30 cellular contexts compared by ENCODE assay signal in the genomic region with DNA sequence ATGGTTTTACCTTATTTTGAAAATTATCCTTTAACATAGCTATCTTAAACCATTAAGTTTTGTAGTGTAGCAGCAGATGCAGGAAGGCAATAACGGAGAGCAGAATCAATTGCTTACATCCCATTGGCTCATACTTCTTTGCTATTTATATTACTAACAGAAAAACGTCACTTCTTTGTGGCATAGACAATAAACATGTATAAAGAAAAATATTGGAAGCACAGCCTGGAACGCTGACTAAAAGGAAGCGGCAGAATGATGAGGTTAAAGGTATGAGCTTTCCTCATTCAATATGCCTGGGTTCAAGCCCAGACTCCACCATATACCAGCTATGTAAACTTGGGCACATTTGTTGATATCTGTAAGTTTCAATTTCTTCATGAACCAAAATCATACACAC. TPM values are rescaled to one million over a fixed set of nuclear protein-coding genes. Genes with fewer than 3 reads are reported as not detected.
"Had no signal": no experiment of that assay in that cellular context is flagged by ENCODE, and none has a peak within 500 bp of the region (broad histone marks: within the 10 kb centered on the region; RNA-seq: fewer than 3 reads in every experiment).

No MANE protein-coding gene starts in this region.

- H3K9me3 Mint-ChIP-seq: endodermal cell; immature natural killer cell; naive thymus-derived CD4-positive, alpha-beta T cell; nephron progenitor cell; stimulated activated effector memory CD8-positive, alpha-beta T cell treated with anti-CD3 and anti-CD28 coated beads, Interleukin-12 subunit alpha, Interleukin-12 subunit beta, amount 100 ng/mL, for 72 hours had no signal

- H3K9me3 ChIP-seq: esophagus squamous epithelium, ovary, psoas muscle, sigmoid colon, stomach, testis, tibial nerve, upper lobe of right lung, uterus had no signal

- FAIRE-seq: colon, endothelial cell of umbilical vein, frontal cortex had no signal

- H3K4me3 ChIP-seq: dorsolateral prefrontal cortex, esophagus squamous epithelium, lung, ovary, psoas muscle, sigmoid colon, stomach, testis, tibial nerve, upper lobe of right lung, uterus had no signal

- H3K4me3 Mint-ChIP-seq: endodermal cell; immature natural killer cell; naive thymus-derived CD4-positive, alpha-beta T cell; nephron progenitor cell; stimulated activated effector memory CD8-positive, alpha-beta T cell treated with anti-CD3 and anti-CD28 coated beads, Interleukin-12 subunit alpha, Interleukin-12 subunit beta, amount 100 ng/mL, for 72 hours had no signal

- H3K4me1 ChIP-seq: esophagus squamous epithelium, psoas muscle, stomach, uterus had no signal

- H3K36me3 ChIP-seq: esophagus squamous epithelium, ovary, sigmoid colon, stomach, tibial nerve, upper lobe of right lung, uterus had no signal

- DNase-seq: dorsolateral prefrontal cortex; effector CD4-positive, alpha-beta T cell; endodermal cell; erythroblast; esophagus squamous epithelium; hypothalamus; immature natural killer cell; islet precursor cell; midbrain; naive thymus-derived CD4-positive, alpha-beta T cell; nephron progenitor cell; occipital lobe; posterior cingulate gyrus; stimulated activated CD4-positive, alpha-beta T cell treated with anti-CD3 and anti-CD28 coated beads, Interleukin-2, amount 100 ng/mL, for 24 hours; stimulated activated CD4-positive, alpha-beta T cell treated with anti-CD3 and anti-CD28 coated beads, Interleukin-4, amount 100 ng/mL, for 24 hours; stimulated activated naive CD4-positive, alpha-beta T cell treated with Interleukin-2 at 50 U/mL for 16 hours; stomach; substantia nigra; upper lobe of right lung had no signal

- H3K27ac ChIP-seq: psoas muscle, testis, upper lobe of right lung had no signal

- H3K4me1 Mint-ChIP-seq: naive thymus-derived CD4-positive, alpha-beta T cell; stimulated activated effector memory CD8-positive, alpha-beta T cell treated with anti-CD3 and anti-CD28 coated beads, Interleukin-12 subunit alpha, Interleukin-12 subunit beta, amount 100 ng/mL, for 72 hours had no signal

- H3K27ac Mint-ChIP-seq: endodermal cell; immature natural killer cell; naive thymus-derived CD4-positive, alpha-beta T cell; nephron progenitor cell; stimulated activated effector memory CD8-positive, alpha-beta T cell treated with anti-CD3 and anti-CD28 coated beads, Interleukin-12 subunit alpha, Interleukin-12 subunit beta, amount 100 ng/mL, for 72 hours had no signal

- H3K36me3 Mint-ChIP-seq: immature natural killer cell; naive thymus-derived CD4-positive, alpha-beta T cell; stimulated activated effector memory CD8-positive, alpha-beta T cell treated with anti-CD3 and anti-CD28 coated beads, Interleukin-12 subunit alpha, Interleukin-12 subunit beta, amount 100 ng/mL, for 72 hours had no signal

- H3K27me3 ChIP-seq: dorsolateral prefrontal cortex, esophagus squamous epithelium, ovary, sigmoid colon, stomach, testis, tibial nerve, upper lobe of right lung, uterus had no signal

RNA-seq across cellular contexts. Expression of gene BMPER, which starts 24.0 kb away (rescaled TPM):
- polyA plus RNA-seq: immature natural killer cell; naive thymus-derived CD4-positive, alpha-beta T cell had no signal
